In genomic region chr1:29946057-29946456, GRCh38 we compare ENCODE assay signal across 27 cellular contexts.
"Had no signal": no experiment of that assay in that cellular context is flagged by ENCODE, and none has a peak within 500 bp of the region (broad histone marks: within the 10 kb centered on the region; RNA-seq: fewer than 3 reads in every experiment).

No MANE protein-coding gene starts in this region.

- ATAC-seq: esophagus mucosa; gastrocnemius medialis; mucosa of descending colon; natural killer cell treated with Interleukin-12 subunit alpha and Interleukin-12 subunit beta and Interleukin-15 and Interleukin-18, amount 100 ng/mL, for 72 hours; sciatic nerve; stimulated activated effector memory CD8-positive, alpha-beta T cell treated with anti-CD3 and anti-CD28 coated beads, Interleukin-12 subunit alpha, Interleukin-12 subunit beta, amount 100 ng/mL, for 72 hours had no signal

- DNase-seq: dorsolateral prefrontal cortex; effector CD8-positive, alpha-beta T cell; endodermal cell; foreskin fibroblast; gastrocnemius medialis; head of caudate nucleus; mucosa of descending colon; naive B cell; nucleus accumbens; stimulated activated CD4-positive, alpha-beta T cell treated with anti-CD3 and anti-CD28 coated beads, Interleukin-2, amount 100 ng/mL, for 24 hours; stimulated activated CD4-positive, alpha-beta T cell treated with anti-CD3 and anti-CD28 coated beads, Interleukin-4, amount 100 ng/mL, for 24 hours; stimulated activated naive CD4-positive, alpha-beta T cell treated with Interleukin-2 at 50 U/mL for 16 hours; stomach; testis; tibial artery had no signal

- H3K4me1 Mint-ChIP-seq: memory B cell, mesothelial cell of epicardium, naive B cell had no signal

- H3K4me3 Mint-ChIP-seq: endodermal cell; memory B cell; mesothelial cell of epicardium; natural killer cell treated with Interleukin-12 subunit alpha and Interleukin-12 subunit beta and Interleukin-15 and Interleukin-18, amount 100 ng/mL, for 72 hours; neural crest cell; stimulated activated effector memory CD8-positive, alpha-beta T cell treated with anti-CD3 and anti-CD28 coated beads, Interleukin-12 subunit alpha, Interleukin-12 subunit beta, amount 100 ng/mL, for 72 hours; type B pancreatic cell had no signal

- H3K27me3 ChIP-seq: gastrocnemius medialis, right atrium auricular region, testis had no signal

- H3K36me3 Mint-ChIP-seq: memory B cell; mesothelial cell of epicardium; naive B cell; natural killer cell treated with Interleukin-12 subunit alpha and Interleukin-12 subunit beta and Interleukin-15 and Interleukin-18, amount 100 ng/mL, for 72 hours; stimulated activated effector memory CD8-positive, alpha-beta T cell treated with anti-CD3 and anti-CD28 coated beads, Interleukin-12 subunit alpha, Interleukin-12 subunit beta, amount 100 ng/mL, for 72 hours; type B pancreatic cell had no signal

- H3K4me1 ChIP-seq: gastrocnemius medialis, prostate gland, right atrium auricular region, stomach, testis, tibial artery had no signal

- H3K27ac ChIP-seq: epithelial cell of prostate, gastrocnemius medialis, prostate gland, right atrium auricular region, stomach, testis, tibial artery had no signal

- H3K36me3 ChIP-seq: gastrocnemius medialis, prostate gland, right atrium auricular region, stomach, tibial artery had no signal

- H3K27ac Mint-ChIP-seq: endodermal cell; memory B cell; mesothelial cell of epicardium; natural killer cell treated with Interleukin-12 subunit alpha and Interleukin-12 subunit beta and Interleukin-15 and Interleukin-18, amount 100 ng/mL, for 72 hours; stimulated activated effector memory CD8-positive, alpha-beta T cell treated with anti-CD3 and anti-CD28 coated beads, Interleukin-12 subunit alpha, Interleukin-12 subunit beta, amount 100 ng/mL, for 72 hours; type B pancreatic cell had no signal

- H3K4me3 ChIP-seq: dorsolateral prefrontal cortex, gastrocnemius medialis, lung, mucosa of descending colon, prostate gland, right atrium auricular region, stomach, testis, tibial artery had no signal

- H3K9me3 Mint-ChIP-seq: endodermal cell; mesothelial cell of epicardium; natural killer cell treated with Interleukin-12 subunit alpha and Interleukin-12 subunit beta and Interleukin-15 and Interleukin-18, amount 100 ng/mL, for 72 hours; neural crest cell; stimulated activated effector memory CD8-positive, alpha-beta T cell treated with anti-CD3 and anti-CD28 coated beads, Interleukin-12 subunit alpha, Interleukin-12 subunit beta, amount 100 ng/mL, for 72 hours; type B pancreatic cell had no signal

- H3K9me3 ChIP-seq: gastrocnemius medialis, mucosa of descending colon, prostate gland, right atrium auricular region, stomach, testis, tibial artery had no signal
